In genomic region chr4:155952546-155952945, GRCh38 we compare ENCODE assay signal across 2 cellular contexts.
TF ChIP-seq lines count a peak whose summit lies in the region.

No MANE protein-coding gene starts in this region.

TF ChIP-seq in GM12878, 131 proteins besides CTCF, POLR2A, EP300 and RAD21:
- TF ChIP-seq POLR2AphosphoS5 (IDR thresholded peaks at IDR 0.05; ENCODE audit: low read length) (no peak), NR2C2 (IDR thresholded peaks at IDR 0.05; ENCODE audit: borderline replicate concordance, control insufficient read depth, insufficient read length, low read depth) (no peak), NR2F1 (conservative IDR thresholded peaks at IDR 0.05) (no peak), ZNF274 (IDR thresholded peaks at IDR 0.05; ENCODE audit: insufficient read depth, insufficient read length) (no peak), ESRRA (IDR thresholded peaks at IDR 0.05; ENCODE audit: low read length) (no peak)

TF ChIP-seq in HepG2, 621 proteins besides CTCF, POLR2A, EP300 and RAD21:
- no peak for TF ChIP-seq SP1 (IDR thresholded peaks at IDR 0.05)
- TF ChIP-seq SP1 (CRISPR knock-in tag; IDR thresholded peaks at IDR 0.05): no peak
- no peak for TF ChIP-seq U2AF1 (optimal IDR thresholded peaks at IDR 0.05; ENCODE audit: low read depth, low read length)
